1 cellular context compared by ENCODE assay signal in genomic region chr1:26993237-26994019, GRCh38.
TF ChIP-seq lines count a peak whose summit lies in the region.

TSS of gene TRNP1 (plus strand) at chr1:26993692. CDS start at chr1:26993787, 95 bp downstream.

TF ChIP-seq in HepG2, 621 proteins besides CTCF, POLR2A, EP300 and RAD21 (continued from another document and continues in another):
- TF ChIP-seq ZFP91 (CRISPR knock-in tag; IDR thresholded peaks at IDR 0.05; ENCODE audit: borderline replicate concordance) (peak; percentile 72), ZNF644 (CRISPR knock-in tag; IDR thresholded peaks at IDR 0.05; ENCODE audit: low read depth) (no peak), ZNF770 (CRISPR knock-in tag; IDR thresholded peaks at IDR 0.05) (peak; percentile 72; the same call in 1 of the 2 replicates), E2F1 (CRISPR knock-in tag; IDR thresholded peaks at IDR 0.05) (peak; percentile 44; the same call in 1 of the 2 replicates), ZNF792 (CRISPR knock-in tag; IDR thresholded peaks at IDR 0.05) (peak; percentile 72), SKIL (CRISPR knock-in tag; IDR thresholded peaks at IDR 0.05; ENCODE audit: borderline replicate concordance) (peak; percentile 98), ZNF709 (CRISPR knock-in tag; IDR thresholded peaks at IDR 0.05) (peak; percentile 72; the same call in 1 of the 2 replicates), SNAPC4 (CRISPR knock-in tag; IDR thresholded peaks at IDR 0.05) (no peak), SOX13 (IDR thresholded peaks at IDR 0.05) (peak; percentile 25; the same call in 1 of the 2 replicates), SOX13 (CRISPR knock-in tag; conservative IDR thresholded peaks at IDR 0.05 in 1 of 2, IDR thresholded peaks at IDR 0.05 in 1 of 2) (peak in 1 of 2 experiments; percentile 83; a peak in 2 of 4 replicates), MED8 (CRISPR knock-in tag; IDR thresholded peaks at IDR 0.05; ENCODE audit: insufficient replicate concordance) (peak; percentile 70), ZNF850 (CRISPR knock-in tag; conservative IDR thresholded peaks at IDR 0.05) (no peak; the same call in 1 of the 2 replicates), SALL1 (CRISPR knock-in tag; IDR thresholded peaks at IDR 0.05) (peak; percentile 86), ZNF605 (CRISPR knock-in tag; IDR thresholded peaks at IDR 0.05) (no peak), GABPB1 (CRISPR knock-in tag; IDR thresholded peaks at IDR 0.05) (peak; percentile 82), FOXA3 (CRISPR knock-in tag; IDR thresholded peaks at IDR 0.05) (peak; percentile 77), RERE (CRISPR knock-in tag; IDR thresholded peaks at IDR 0.05; ENCODE audit: low read depth) (peak; percentile 78; the same call in 1 of the 2 replicates), ZNF687 (CRISPR knock-in tag; IDR thresholded peaks at IDR 0.05) (peak; percentile 82), ZSCAN29 (CRISPR knock-in tag; conservative IDR thresholded peaks at IDR 0.05) (no peak; the same call in 1 of the 2 replicates), LRRFIP1 (CRISPR knock-in tag; conservative IDR thresholded peaks at IDR 0.05) (no peak), SKI (IDR thresholded peaks at IDR 0.05; ENCODE audit: partially characterized antibody) (peak; percentile 98), FOXP4 (CRISPR knock-in tag; IDR thresholded peaks at IDR 0.05) (peak; percentile 89)
